In genomic region chr2:42127425-42128424, GRCh38 we compare ENCODE assay signal across 1 cellular context.
TF ChIP-seq lines count a peak whose summit lies in the region.

No MANE protein-coding gene starts in this region.

TF ChIP-seq in HepG2, 621 proteins besides CTCF, POLR2A, EP300 and RAD21 (continued from another document and continues in another):
- TF ChIP-seq ARID5B (CRISPR knock-in tag; IDR thresholded peaks at IDR 0.05) (peak; percentile 96), ZNF580 (CRISPR knock-in tag; IDR thresholded peaks at IDR 0.05; ENCODE audit: borderline replicate concordance, low read depth) (peak; percentile 23; the same call in 1 of the 2 replicates), THAP11 (CRISPR knock-in tag; IDR thresholded peaks at IDR 0.05) (peak; percentile 58; the same call in 1 of the 2 replicates), KLF13 (CRISPR knock-in tag; IDR thresholded peaks at IDR 0.05) (no peak), GMEB2 (CRISPR knock-in tag; IDR thresholded peaks at IDR 0.05; ENCODE audit: low read depth) (no peak), MNT (IDR thresholded peaks at IDR 0.05) (no peak), ZNF740 (CRISPR knock-in tag; IDR thresholded peaks at IDR 0.05) (no peak), ZFP36L1 (CRISPR knock-in tag; IDR thresholded peaks at IDR 0.05) (no peak), KLF16 (CRISPR knock-in tag; IDR thresholded peaks at IDR 0.05) (peak in 1 of 2 experiments; percentile 58; a peak in 1 of 4 replicates), GLMP (CRISPR knock-in tag; IDR thresholded peaks at IDR 0.05; ENCODE audit: borderline replicate concordance) (no peak), CREB3 (CRISPR knock-in tag; IDR thresholded peaks at IDR 0.05) (no peak), HNRNPL (IDR thresholded peaks at IDR 0.05; ENCODE audit: low read depth, low read length) (no peak), TCF7 (IDR thresholded peaks at IDR 0.05; ENCODE audit: low read depth) (peak; percentile 93), CENPBD1 (CRISPR knock-in tag; IDR thresholded peaks at IDR 0.05; ENCODE audit: borderline replicate concordance, low read depth) (no peak), ZC3H13 (CRISPR knock-in tag; IDR thresholded peaks at IDR 0.05) (no peak), RFX5 (IDR thresholded peaks at IDR 0.05; ENCODE audit: low read depth, low read length) (no peak), HOXD1 (CRISPR knock-in tag; IDR thresholded peaks at IDR 0.05) (0 out of 2 replicates have a peak, but pooled peaks have one; percentile 36), KDM3A (CRISPR knock-in tag; IDR thresholded peaks at IDR 0.05; ENCODE audit: low read depth) (peak; percentile 30), ZC3H4 (CRISPR knock-in tag; IDR thresholded peaks at IDR 0.05; ENCODE audit: borderline replicate concordance) (0 out of 2 replicates have a peak, but pooled peaks have one; percentile 63), GMEB1 (CRISPR knock-in tag; IDR thresholded peaks at IDR 0.05; ENCODE audit: borderline replicate concordance) (no peak), SAP130 (CRISPR knock-in tag; IDR thresholded peaks at IDR 0.05; ENCODE audit: low read depth) (peak; percentile 78), ZIK1 (CRISPR knock-in tag; IDR thresholded peaks at IDR 0.05; ENCODE audit: borderline replicate concordance, low read depth) (no peak), ZNF83 (CRISPR knock-in tag; IDR thresholded peaks at IDR 0.05; ENCODE audit: borderline replicate concordance) (peak; percentile 59; the same call in 1 of the 2 replicates), SAFB2 (CRISPR knock-in tag; IDR thresholded peaks at IDR 0.05; ENCODE audit: borderline replicate concordance, low read depth) (no peak), ZNF775 (CRISPR knock-in tag; IDR thresholded peaks at IDR 0.05; ENCODE audit: borderline replicate concordance) (0 out of 2 replicates have a peak, but pooled peaks have one; percentile 12), PLRG1 (conservative IDR thresholded peaks at IDR 0.05) (no peak), FOXA3 (CRISPR knock-in tag; IDR thresholded peaks at IDR 0.05) (peak; percentile 88), ZNF513 (CRISPR knock-in tag; conservative IDR thresholded peaks at IDR 0.05) (no peak), ZNF407 (CRISPR knock-in tag; IDR thresholded peaks at IDR 0.05; ENCODE audit: not compliant biosample characterization) (no peak), NFATC3 (CRISPR knock-in tag; IDR thresholded peaks at IDR 0.05) (no peak)
